21 cellular contexts compared by ENCODE assay signal in the genomic region with DNA sequence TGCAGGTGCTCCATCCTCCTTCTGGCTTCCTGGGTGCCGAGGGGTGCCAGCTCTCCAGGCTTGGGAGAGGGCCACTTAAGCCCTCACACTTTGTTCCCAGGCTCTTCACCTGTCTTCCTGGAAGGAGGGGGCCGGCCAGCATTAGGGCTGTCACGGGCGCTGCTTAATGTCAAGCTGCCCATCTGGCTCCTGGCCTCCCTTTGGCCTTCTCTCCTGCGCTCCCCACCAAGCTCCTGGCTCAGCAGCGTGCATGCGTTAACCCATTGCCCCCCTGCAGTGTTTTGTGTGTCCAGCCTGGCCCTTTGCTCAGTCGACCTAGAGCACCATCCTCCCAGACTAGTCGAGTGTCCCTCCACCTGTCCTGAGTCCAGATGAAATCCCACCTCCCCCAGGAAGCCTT. TPM values are rescaled to one million over a fixed set of nuclear protein-coding genes. Genes with fewer than 3 reads are reported as not detected.
A peak's percentile ranks its signal among the peaks of the same experiment; 100 is the strongest.
DNase-seq lines count a peak whose midpoint lies in the region; ATAC-seq and TF ChIP-seq lines count a peak whose summit lies in the region.
"Had no signal": no experiment of that assay in that cellular context is flagged by ENCODE, and none has a peak within 500 bp of the region (broad histone marks: within the 10 kb centered on the region; RNA-seq: fewer than 3 reads in every experiment).

No MANE protein-coding gene starts in this region.

- H3K36me3 Mint-ChIP-seq in brain = no peaks in the 10 kb centered on the region
- H3K36me3 Mint-ChIP-seq in stimulated activated naive B cell treated with anti-CD40 and anti-IgM and Interleukin-4, amounts not matched to agents 10 μg/mL and 1 μg/mL and 100 μg/mL, for 72 hours = no peaks in the 10 kb centered on the region
- H3K36me3 Mint-ChIP-seq in osteocyte (ENCODE audit: unreplicated experiment) = no peaks in the 10 kb centered on the region
- H3K36me3 Mint-ChIP-seq: activated naive CD4-positive, alpha-beta T cell treated with anti-CD3 and anti-CD28 coated beads, Interleukin-2, amount 50 U/mL, for 72 hours; CD14-positive monocyte had no signal

- H3K36me3 ChIP-seq in BLaER1 treated with 17β-estradiol and CSF1 and Interleukin-3, amounts not matched to agents 10 nM and 100 nM = peaks cover 0 to 4% (median 0%) of the 10 kb centered on the region in 11 experiments; a peak in 2 of 22 replicates
- no peaks in the 10 kb centered on the region for H3K36me3 ChIP-seq in left lung
- H3K36me3 ChIP-seq: ovary, Peyer's patch, SJSA1 had no signal

- intact Hi-C loops in left lung (cut with DNase I) = no loop called here

- no peaks in the 10 kb centered on the region for H3K9me3 ChIP-seq in BLaER1 treated with 17β-estradiol and CSF1 and Interleukin-3, amounts not matched to agents 10 nM and 100 nM (replicated peaks in 1 of 11)
- no peaks in the 10 kb centered on the region for H3K9me3 ChIP-seq in left lung
- H3K9me3 ChIP-seq: ovary, Peyer's patch, SJSA1 had no signal

- H3K27me3 Mint-ChIP-seq in brain (peaks cover 12% of the 10 kb centered on the region), osteocyte (ENCODE audit: unreplicated experiment) (peaks cover 34% of the 10 kb centered on the region)
- H3K27me3 Mint-ChIP-seq in stimulated activated naive B cell treated with anti-CD40 and anti-IgM and Interleukin-4, amounts not matched to agents 10 μg/mL and 1 μg/mL and 100 μg/mL, for 72 hours = peaks cover 43 to 74% of the 10 kb centered on the region in 2 donors

- DNase-seq in NCI-H146 treated with DMSO at 0.1 percent for 48 hours (lab: John Stamatoyannopoulos, UW; ENCODE audit: unreplicated experiment) (peak; percentile 3), left lung (no peak), SW 1271 (lab: John Stamatoyannopoulos, UW) (no peak), SKM-1 treated with dmso at 0.1 percent for 144 hours (lab: John Stamatoyannopoulos, UW; ENCODE audit: unreplicated experiment) (no peak), osteocyte (ENCODE audit: extremely low spot score, unreplicated experiment) (no peak)
- no peak for DNase-seq in stimulated activated naive B cell treated with anti-CD40 and anti-IgM and Interleukin-4, amounts not matched to agents 10 μg/mL and 1 μg/mL and 100 μg/mL, for 72 hours
- DNase-seq: activated CD4-positive, alpha-beta T cell treated with anti-CD3 and anti-CD28 coated beads, Interleukin-2, amount 10 ng/mL, durations not matched to agents 24 days and 14 days; IMR-90; mesenchymal stem cell; NCI-H1694; NCI-H2227 treated with DMSO at 0.1 percent for 48 hours; ovary; stimulated activated CD4-positive, alpha-beta T cell treated with anti-CD3 and anti-CD28 coated beads, Interleukin-4, amount 100 ng/mL, for 4 hours had no signal

- H3K4me3 ChIP-seq in BLaER1 treated with 17β-estradiol and CSF1 and Interleukin-3, amounts not matched to agents 10 nM and 100 nM = no peak overlapping the region
- no peak overlapping the region for H3K4me3 ChIP-seq in left lung
- H3K4me3 ChIP-seq: ovary, Peyer's patch, SJSA1 had no signal

- TF ChIP-seq CTCF in brain (conservative IDR thresholded peaks at IDR 0.05) (no peak), left lung (IDR thresholded peaks at IDR 0.05) (no peak), osteocyte (IDR thresholded peaks at IDR 0.05) (no peak)

- no peak overlapping the region for H3K9ac ChIP-seq in BLaER1 treated with 17β-estradiol and CSF1 and Interleukin-3, amounts not matched to agents 10 nM and 100 nM

- H3K4me1 Mint-ChIP-seq in brain = peaks cover 79% of the 10 kb centered on the region
- peaks cover 5 to 15% of the 10 kb centered on the region in 2 donors for H3K4me1 Mint-ChIP-seq in stimulated activated naive B cell treated with anti-CD40 and anti-IgM and Interleukin-4, amounts not matched to agents 10 μg/mL and 1 μg/mL and 100 μg/mL, for 72 hours
- peaks cover 21% of the 10 kb centered on the region for H3K4me1 Mint-ChIP-seq in osteocyte (ENCODE audit: unreplicated experiment)

- peak; percentile 57 for ATAC-seq in left lung
- no peak for ATAC-seq in stimulated activated naive B cell treated with anti-CD40 and anti-IgM and Interleukin-4, amounts not matched to agents 10 μg/mL and 1 μg/mL and 100 μg/mL, for 72 hours (replicated peaks)
- ATAC-seq: activated naive CD4-positive, alpha-beta T cell treated with anti-CD3 and anti-CD28 coated beads, Interleukin-2, amount 50 U/mL, for 72 hours had no signal

- no peak overlapping the region for H3K27ac ChIP-seq in BLaER1 treated with 17β-estradiol and CSF1 and Interleukin-3, amounts not matched to agents 10 nM and 100 nM
- no peak overlapping the region for H3K27ac ChIP-seq in left lung
- H3K27ac ChIP-seq: ovary, Peyer's patch, SJSA1 had no signal

- H3K9me3 Mint-ChIP-seq in brain (peaks cover 0 to 5% (median 0%) of the 10 kb centered on the region in 5 experiments), osteocyte (ENCODE audit: unreplicated experiment) (no peaks in the 10 kb centered on the region)
- no peaks in the 10 kb centered on the region for H3K9me3 Mint-ChIP-seq in stimulated activated naive B cell treated with anti-CD40 and anti-IgM and Interleukin-4, amounts not matched to agents 10 μg/mL and 1 μg/mL and 100 μg/mL, for 72 hours
- H3K9me3 Mint-ChIP-seq: activated CD4-positive, alpha-beta T cell treated with anti-CD3 and anti-CD28 coated beads, Interleukin-2, amount 10 ng/mL, durations not matched to agents 24 days and 14 days; activated naive CD4-positive, alpha-beta T cell treated with anti-CD3 and anti-CD28 coated beads, Interleukin-2, amount 50 U/mL, for 72 hours; CD14-positive monocyte; stimulated activated naive CD8-positive, alpha-beta T cell treated with anti-CD3 and anti-CD28 coated beads, Interleukin-15, Interleukin-2, amounts not matched to agents 100 ng/mL and 50 ng/mL, for 24 hours had no signal

- H3K4me2 ChIP-seq in BLaER1 treated with 17β-estradiol and CSF1 and Interleukin-3, amounts not matched to agents 10 nM and 100 nM = peak overlapping the region in 8 of 11 experiments; percentile 85 to 96 (median 90); a peak in 15 of 22 replicates

- H3K4me3 Mint-ChIP-seq in brain = peak overlapping the region in 3 of 5 experiments; percentile 8 to 47 (median 26)
- no peak overlapping the region for H3K4me3 Mint-ChIP-seq in stimulated activated naive B cell treated with anti-CD40 and anti-IgM and Interleukin-4, amounts not matched to agents 10 μg/mL and 1 μg/mL and 100 μg/mL, for 72 hours
- no peak overlapping the region for H3K4me3 Mint-ChIP-seq in osteocyte (ENCODE audit: unreplicated experiment)
- H3K4me3 Mint-ChIP-seq: activated CD4-positive, alpha-beta T cell treated with anti-CD3 and anti-CD28 coated beads, Interleukin-2, amount 10 ng/mL, durations not matched to agents 24 days and 14 days; CD14-positive monocyte; stimulated activated naive CD8-positive, alpha-beta T cell treated with anti-CD3 and anti-CD28 coated beads, Interleukin-15, Interleukin-2, amounts not matched to agents 100 ng/mL and 50 ng/mL, for 24 hours had no signal

- H3K27ac Mint-ChIP-seq in brain = peak overlapping the region; percentile 56 to 97 (median 92)
- no peak overlapping the region for H3K27ac Mint-ChIP-seq in stimulated activated naive B cell treated with anti-CD40 and anti-IgM and Interleukin-4, amounts not matched to agents 10 μg/mL and 1 μg/mL and 100 μg/mL, for 72 hours
- H3K27ac Mint-ChIP-seq in osteocyte (ENCODE audit: unreplicated experiment) = no peak overlapping the region
- H3K27ac Mint-ChIP-seq: activated CD4-positive, alpha-beta T cell treated with anti-CD3 and anti-CD28 coated beads, Interleukin-2, amount 10 ng/mL, durations not matched to agents 24 days and 14 days; activated naive CD4-positive, alpha-beta T cell treated with anti-CD3 and anti-CD28 coated beads, Interleukin-2, amount 50 U/mL, for 72 hours; stimulated activated naive CD8-positive, alpha-beta T cell treated with anti-CD3 and anti-CD28 coated beads, Interleukin-15, Interleukin-2, amounts not matched to agents 100 ng/mL and 50 ng/mL, for 24 hours had no signal

- H3K4me1 ChIP-seq in BLaER1 treated with 17β-estradiol and CSF1 and Interleukin-3, amounts not matched to agents 10 nM and 100 nM = peaks cover 48 to 74% (median 67%) of the 10 kb centered on the region in 10 experiments
- no peaks in the 10 kb centered on the region for H3K4me1 ChIP-seq in left lung
- H3K4me1 ChIP-seq: Peyer's patch, SJSA1 had no signal

- peaks cover 0 to 8% (median 0%) of the 10 kb centered on the region in 11 experiments; a peak in 1 of 22 replicates for H3K27me3 ChIP-seq in BLaER1 treated with 17β-estradiol and CSF1 and Interleukin-3, amounts not matched to agents 10 nM and 100 nM
- H3K27me3 ChIP-seq in left lung = peaks cover 7 to 74% of the 10 kb centered on the region in 2 donors
- H3K27me3 ChIP-seq: ovary, Peyer's patch had no signal

- H4K20me1 ChIP-seq in BLaER1 treated with 17β-estradiol and CSF1 and Interleukin-3, amounts not matched to agents 10 nM and 100 nM = peaks cover 0 to 96% (median 35%) of the 10 kb centered on the region in 11 experiments; a peak in 12 of 22 replicates

RNA-seq across cellular contexts. Expression of a gene that starts 21.3 kb away (rescaled TPM):
- polyA plus RNA-seq in brain (ENCODE audit: insufficient read depth, low read depth, low replicate concordance) = 8.9 TPM
- 1 to 10 TPM; 1.5 to 4.6 TPM for total RNA-seq in left lung
- total RNA-seq in osteocyte = 6.2 and 6.7 TPM in 2 replicates
- total RNA-seq: MCF 10A, SJSA1 had no signal

Comparison
In these comparisons a context has a peak if more than half of its experiments do, and no peak if none do; other contexts are left out.
1. H3K27ac Mint-ChIP-seq: peak in brain (5 of 5); none in stimulated activated naive B cell treated with anti-CD40 and anti-IgM and Interleukin-4, amounts not matched to agents 10 μg/mL and 1 μg/mL and 100 μg/mL, for 72 hours (single experiment) and osteocyte (single experiment).
2. H3K4me3 Mint-ChIP-seq: peak in brain (3 of 5); none in stimulated activated naive B cell treated with anti-CD40 and anti-IgM and Interleukin-4, amounts not matched to agents 10 μg/mL and 1 μg/mL and 100 μg/mL, for 72 hours (0 of 2) and osteocyte (single experiment).